ENCODE assay signal across 9 cellular contexts in genomic region chr13:76974618-76974975, GRCh38. TPM values are rescaled to one million over a fixed set of nuclear protein-coding genes. Genes with fewer than 3 reads are reported as not detected.
"Had no signal": no experiment of that assay in that cellular context is flagged by ENCODE, and none has a peak within 500 bp of the region (broad histone marks: within the 10 kb centered on the region; RNA-seq: fewer than 3 reads in every experiment).

No MANE protein-coding gene starts in this region.

- H3K27ac ChIP-seq: GM23248, HL-60 had no signal

- H3K9me3 Mint-ChIP-seq: HFFc6, IgD-negative memory B cell had no signal

- H3K36me3 ChIP-seq: HAP-1 had no signal

- H3K27ac Mint-ChIP-seq: HFFc6, IgD-negative memory B cell had no signal

- H2AFZ ChIP-seq: GM23248 had no signal

- H3K4me3 ChIP-seq: GM23248, HAP-1 had no signal

- H3K4me3 Mint-ChIP-seq: HFFc6, IgD-negative memory B cell had no signal

- H3K4me1 ChIP-seq: HAP-1 had no signal

- DNase-seq: GM23248, H7, HFFc6 had no signal

- H3K9me3 ChIP-seq: HAP-1 had no signal

- H3K9ac ChIP-seq: GM23248 had no signal

RNA-seq across cellular contexts. Expression of gene ACOD1, which starts 26.3 kb away (rescaled TPM):
- total RNA-seq: GM23248, H4, H7, HepG2, HFFc6, HT1080 had no signal
- polyA plus RNA-seq: GM23248, HepG2, IgD-negative memory B cell had no signal
